Comparison of ENCODE assay signal across 1 cellular context in genomic region chr9:77707696-77708095, GRCh38.
TF ChIP-seq lines count a peak whose summit lies in the region.

No MANE protein-coding gene starts in this region.

TF ChIP-seq in HepG2, 621 proteins besides CTCF, POLR2A, EP300 and RAD21 (continued from another document):
- 0 out of 2 replicates have a peak, but pooled peaks have one; percentile 36 for TF ChIP-seq ARID5B (CRISPR knock-in tag; IDR thresholded peaks at IDR 0.05)
TF ChIP-seq in HepG2: peak in this region for 8.
